Comparison of ENCODE assay signal across 1 cellular context in the genomic region with DNA sequence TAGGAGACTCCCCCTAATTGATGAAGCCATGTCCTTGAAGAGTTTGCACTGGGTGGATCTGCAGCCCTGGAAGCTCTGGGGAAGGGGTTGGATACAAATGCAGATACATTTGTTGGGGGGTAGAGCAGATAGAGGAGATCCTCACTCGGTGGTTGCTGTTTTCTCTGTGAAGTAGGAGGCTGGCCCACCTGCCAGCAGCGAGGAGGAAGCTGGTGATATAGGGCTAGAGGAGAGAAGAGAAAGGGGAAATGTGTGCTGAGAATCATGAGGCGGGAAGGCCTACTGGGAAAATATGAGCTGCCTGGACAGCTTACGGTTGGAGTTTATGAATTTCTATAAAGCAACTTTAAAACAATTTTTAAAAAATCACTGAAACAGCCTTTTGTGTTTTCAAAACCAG.
TF ChIP-seq lines count a peak whose summit lies in the region.

No MANE protein-coding gene starts in this region.

TF ChIP-seq in WTC11, 78 proteins besides CTCF, POLR2A, EP300 and RAD21 (continued from another document):
- TF ChIP-seq, protein P1, sequence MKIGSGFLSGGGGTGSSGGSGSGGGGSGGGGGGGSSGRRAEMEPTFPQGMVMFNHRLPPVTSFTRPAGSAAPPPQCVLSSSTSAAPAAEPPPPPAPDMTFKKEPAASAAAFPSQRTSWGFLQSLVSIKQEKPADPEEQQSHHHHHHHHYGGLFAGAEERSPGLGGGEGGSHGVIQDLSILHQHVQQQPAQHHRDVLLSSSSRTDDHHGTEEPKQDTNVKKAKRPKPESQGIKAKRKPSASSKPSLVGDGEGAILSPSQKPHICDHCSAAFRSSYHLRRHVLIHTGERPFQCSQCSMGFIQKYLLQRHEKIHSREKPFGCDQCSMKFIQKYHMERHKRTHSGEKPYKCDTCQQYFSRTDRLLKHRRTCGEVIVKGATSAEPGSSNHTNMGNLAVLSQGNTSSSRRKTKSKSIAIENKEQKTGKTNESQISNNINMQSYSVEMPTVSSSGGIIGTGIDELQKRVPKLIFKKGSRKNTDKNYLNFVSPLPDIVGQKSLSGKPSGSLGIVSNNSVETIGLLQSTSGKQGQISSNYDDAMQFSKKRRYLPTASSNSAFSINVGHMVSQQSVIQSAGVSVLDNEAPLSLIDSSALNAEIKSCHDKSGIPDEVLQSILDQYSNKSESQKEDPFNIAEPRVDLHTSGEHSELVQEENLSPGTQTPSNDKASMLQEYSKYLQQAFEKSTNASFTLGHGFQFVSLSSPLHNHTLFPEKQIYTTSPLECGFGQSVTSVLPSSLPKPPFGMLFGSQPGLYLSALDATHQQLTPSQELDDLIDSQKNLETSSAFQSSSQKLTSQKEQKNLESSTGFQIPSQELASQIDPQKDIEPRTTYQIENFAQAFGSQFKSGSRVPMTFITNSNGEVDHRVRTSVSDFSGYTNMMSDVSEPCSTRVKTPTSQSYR (CRISPR knock-in tag; IDR thresholded peaks at IDR 0.05): no peak
TF ChIP-seq in WTC11: peak in this region for 0.
